15 cellular contexts compared by ENCODE assay signal in the genomic region with DNA sequence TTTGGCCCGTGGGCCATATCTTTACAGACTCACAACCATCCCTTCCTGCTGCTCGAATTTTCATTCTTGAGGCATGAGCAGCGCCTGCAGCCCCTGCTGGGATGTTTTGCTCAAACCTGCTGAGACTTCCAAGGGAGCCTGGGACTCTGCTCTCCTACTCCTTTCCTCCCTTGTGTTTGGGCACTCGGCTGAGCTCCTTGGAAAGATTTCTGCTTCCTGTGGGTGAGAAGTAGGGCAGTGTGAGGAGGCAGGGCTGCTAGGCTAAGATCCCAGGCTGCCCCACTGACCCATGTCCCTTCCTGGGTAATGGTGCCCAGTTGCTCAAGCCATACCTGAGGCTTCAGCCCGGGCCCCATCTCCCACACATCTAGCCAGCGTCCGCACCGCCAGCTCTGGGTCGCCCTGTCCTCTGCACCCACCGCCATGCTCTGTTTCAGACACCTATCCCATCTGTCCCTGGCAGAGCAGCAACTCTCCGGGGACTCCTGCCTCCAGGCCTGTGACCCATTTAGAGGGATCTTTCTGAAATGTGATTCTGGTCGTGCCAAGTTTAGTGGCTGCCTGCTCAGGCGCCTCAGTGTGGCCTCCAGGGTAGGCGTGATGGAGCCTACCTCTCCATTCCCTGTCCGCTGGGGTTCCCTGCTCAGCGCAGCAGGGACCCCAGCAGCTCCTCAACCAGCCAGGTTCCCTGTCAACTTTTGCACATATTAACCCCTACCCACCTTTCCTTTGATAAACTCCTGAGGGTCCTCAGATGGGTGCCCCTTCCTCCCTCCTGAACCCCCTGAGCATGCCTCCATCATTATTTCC.
A peak's percentile ranks its signal among the peaks of the same experiment; 100 is the strongest.
DNase-seq lines count a peak whose midpoint lies in the region; ATAC-seq lines count a peak whose summit lies in the region.
"Had no signal": no experiment of that assay in that cellular context is flagged by ENCODE, and none has a peak within 500 bp of the region (broad histone marks: within the 10 kb centered on the region; RNA-seq: fewer than 3 reads in every experiment).

No MANE protein-coding gene starts in this region.

- H3K4me3 Mint-ChIP-seq in activated T-helper 17 cell treated with anti-CD3 and anti-CD28 coated beads, Interleukin-2, amount 50 U/mL, for 72 hours = no peak overlapping the region
- no peak overlapping the region for H3K4me3 Mint-ChIP-seq in stimulated activated effector memory CD8-positive, alpha-beta T cell treated with anti-CD3 and anti-CD28 coated beads, Interleukin-12 subunit alpha, Interleukin-12 subunit beta, amount 100 ng/mL, for 72 hours
- H3K4me3 Mint-ChIP-seq: activated naive CD4-positive, alpha-beta T cell treated with anti-CD3 and anti-CD28 coated beads for 36 hours had no signal

- H3K27ac Mint-ChIP-seq in activated T-helper 17 cell treated with anti-CD3 and anti-CD28 coated beads, Interleukin-2, amount 50 U/mL, for 72 hours = peak overlapping the region; percentile 74
- H3K27ac Mint-ChIP-seq in stimulated activated effector memory CD8-positive, alpha-beta T cell treated with anti-CD3 and anti-CD28 coated beads, Interleukin-12 subunit alpha, Interleukin-12 subunit beta, amount 100 ng/mL, for 72 hours = peak overlapping the region; percentile 91
- H3K27ac Mint-ChIP-seq: activated naive CD4-positive, alpha-beta T cell treated with anti-CD3 and anti-CD28 coated beads for 36 hours had no signal

- intact Hi-C loops in Right ventricle myocardium inferior (cut with DNase I) (no loop called here), Right ventricle myocardium superior (cut with DNase I) (no loop called here)

- H3K27me3 Mint-ChIP-seq in activated T-helper 17 cell treated with anti-CD3 and anti-CD28 coated beads, Interleukin-2, amount 50 U/mL, for 72 hours = no peaks in the 10 kb centered on the region

- DNase-seq in Right ventricle myocardium inferior (ENCODE audit: missing footprints) (no peak), Right ventricle myocardium superior (no peak), medulla oblongata (ENCODE audit: extremely low spot score) (peak; percentile 81), mucosa of gallbladder (ENCODE audit: low spot score) (no peak), OCI-M1 (lab: John Stamatoyannopoulos, UW) (no peak)
- DNase-seq in stimulated activated effector memory CD8-positive, alpha-beta T cell treated with anti-CD3 and anti-CD28 coated beads, Interleukin-12 subunit alpha, Interleukin-12 subunit beta, amount 100 ng/mL, for 72 hours (ENCODE audit: low spot score in 2 of 2) = no peak
- DNase-seq: activated naive CD4-positive, alpha-beta T cell treated with anti-CD3 and anti-CD28 coated beads for 36 hours; NCI-H1092; pancreas; T1000; transverse colon had no signal

- ATAC-seq in Right ventricle myocardium inferior (peak; percentile 2), Right ventricle myocardium superior (ENCODE audit: poor library complexity) (no peak), GM19035 (IDR thresholded peaks at IDR 0.05; ENCODE audit: unreplicated experiment) (no peak)
- ATAC-seq in activated T-helper 17 cell treated with anti-CD3 and anti-CD28 coated beads, Interleukin-2, amount 50 U/mL, for 72 hours (replicated peaks) = no peak
- no peak for ATAC-seq in stimulated activated effector memory CD8-positive, alpha-beta T cell treated with anti-CD3 and anti-CD28 coated beads, Interleukin-12 subunit alpha, Interleukin-12 subunit beta, amount 100 ng/mL, for 72 hours
- ATAC-seq: A549, left lobe of liver, pancreas had no signal

- H3K4me1 Mint-ChIP-seq in activated T-helper 17 cell treated with anti-CD3 and anti-CD28 coated beads, Interleukin-2, amount 50 U/mL, for 72 hours = peaks cover 9% of the 10 kb centered on the region
- peaks cover 16% of the 10 kb centered on the region for H3K4me1 Mint-ChIP-seq in stimulated activated effector memory CD8-positive, alpha-beta T cell treated with anti-CD3 and anti-CD28 coated beads, Interleukin-12 subunit alpha, Interleukin-12 subunit beta, amount 100 ng/mL, for 72 hours

- no peaks in the 10 kb centered on the region for H3K9me3 Mint-ChIP-seq in activated T-helper 17 cell treated with anti-CD3 and anti-CD28 coated beads, Interleukin-2, amount 50 U/mL, for 72 hours
- H3K9me3 Mint-ChIP-seq in stimulated activated effector memory CD8-positive, alpha-beta T cell treated with anti-CD3 and anti-CD28 coated beads, Interleukin-12 subunit alpha, Interleukin-12 subunit beta, amount 100 ng/mL, for 72 hours = no peaks in the 10 kb centered on the region
- H3K9me3 Mint-ChIP-seq: activated naive CD4-positive, alpha-beta T cell treated with anti-CD3 and anti-CD28 coated beads for 36 hours had no signal

- H3K36me3 Mint-ChIP-seq in activated T-helper 17 cell treated with anti-CD3 and anti-CD28 coated beads, Interleukin-2, amount 50 U/mL, for 72 hours (ENCODE audit: low read depth) = no peaks in the 10 kb centered on the region
- no peaks in the 10 kb centered on the region for H3K36me3 Mint-ChIP-seq in stimulated activated effector memory CD8-positive, alpha-beta T cell treated with anti-CD3 and anti-CD28 coated beads, Interleukin-12 subunit alpha, Interleukin-12 subunit beta, amount 100 ng/mL, for 72 hours
